8 cellular contexts compared by ENCODE assay signal in the genomic region with DNA sequence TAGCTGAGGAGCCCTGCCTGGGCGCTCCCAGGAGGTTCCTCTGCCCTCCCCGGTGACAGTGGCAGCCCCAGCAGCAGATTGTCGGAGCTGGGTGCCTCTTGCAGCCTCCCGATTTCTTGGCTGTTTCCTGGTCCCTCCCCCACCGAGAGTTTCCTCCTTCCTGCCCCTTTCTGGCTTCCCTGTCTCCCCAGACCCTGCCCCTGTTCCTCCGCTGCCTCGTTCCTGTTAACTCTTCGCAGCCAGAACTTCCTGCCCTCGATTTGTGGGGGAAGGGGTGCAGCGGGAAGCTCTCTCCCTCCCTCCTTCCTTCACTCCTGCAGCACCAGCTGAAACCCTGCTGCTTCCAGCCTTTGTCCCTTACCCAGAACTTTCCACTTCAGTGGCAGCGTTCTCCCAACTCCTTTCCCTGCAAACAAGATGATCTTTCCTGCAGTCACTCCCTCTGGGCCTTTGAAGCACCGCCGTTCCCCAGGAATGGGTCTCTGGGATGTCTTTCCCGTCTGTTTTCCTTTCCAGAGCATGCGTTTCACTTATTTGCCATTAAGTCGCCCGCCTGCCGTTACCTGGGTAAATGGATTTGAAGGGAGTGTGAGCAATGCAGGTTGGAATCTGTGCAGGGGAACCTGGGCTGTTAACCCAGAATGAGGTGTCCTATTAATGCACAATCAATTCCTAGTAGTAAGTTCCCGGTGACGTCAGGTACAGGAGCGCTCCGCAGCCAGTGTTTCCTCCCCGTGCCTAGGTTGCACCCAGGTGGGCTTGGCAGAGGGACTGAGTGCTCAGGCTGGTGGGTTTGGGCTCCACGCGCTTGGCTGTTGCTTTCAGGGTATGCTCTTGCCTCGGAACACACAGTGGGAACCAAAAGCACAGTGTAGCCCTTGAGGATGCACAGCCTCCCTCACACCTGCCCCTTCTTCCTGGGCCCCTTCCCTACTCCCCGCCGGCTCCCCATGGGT. TPM values are rescaled to one million over a fixed set of nuclear protein-coding genes. Genes with fewer than 3 reads are reported as not detected.
DNase-seq lines count a peak whose midpoint lies in the region; ATAC-seq lines count a peak whose summit lies in the region.

No MANE protein-coding gene starts in this region.

- CTCF ChIA-PET in activated naive CD4-positive, alpha-beta T cell treated with anti-CD3 and anti-CD28 coated beads for 36 hours (lab: Charles Lee) = interaction anchor here (0.8 to 4.1 kb wide), 9 partner anchors 7 to 81 kb away, joined by 3 to 25 read pairs (median 8); a partner anchor contains a TSS

- peak overlapping the region; percentile 99 for H3K27ac Mint-ChIP-seq in activated naive CD4-positive, alpha-beta T cell treated with anti-CD3 and anti-CD28 coated beads for 36 hours
- peak overlapping the region; percentile 97 for H3K27ac Mint-ChIP-seq in activated T-helper 2 cell treated with anti-CD3 and anti-CD28 coated beads, Interferon-gamma antibody, Interleukin-2, Interleukin-4, amounts not matched to agents 10 μg/mL and 5 μg/mL and 100 μg/mL, durations not matched to agents 14 hours and 24 hours and 36 hours

- intact Hi-C loops in activated naive CD4-positive, alpha-beta T cell treated with anti-CD3 and anti-CD28 coated beads for 36 hours (cut with micrococcal nuclease) = no loop called here
- intact Hi-C loops in activated T-helper 2 cell treated with anti-CD3 and anti-CD28 coated beads, Interferon-gamma antibody, Interleukin-2, Interleukin-4, amounts not matched to agents 10 μg/mL and 5 μg/mL and 100 μg/mL, durations not matched to agents 14 hours and 24 hours and 36 hours (cut with micrococcal nuclease) = loop anchor here (5.0 kb wide), 2 partner anchors 132 to 237 kb away; a partner anchor contains a TSS
- intact Hi-C loops in left ventricle myocardium superior (cut with micrococcal nuclease) (no loop called here), sciatic nerve (cut with DNase I) (no loop called here)

- no peaks in the 10 kb centered on the region for H3K9me3 Mint-ChIP-seq in activated naive CD4-positive, alpha-beta T cell treated with anti-CD3 and anti-CD28 coated beads for 36 hours
- no peaks in the 10 kb centered on the region for H3K9me3 Mint-ChIP-seq in activated T-helper 2 cell treated with anti-CD3 and anti-CD28 coated beads, Interferon-gamma antibody, Interleukin-2, Interleukin-4, amounts not matched to agents 10 μg/mL and 5 μg/mL and 100 μg/mL, durations not matched to agents 14 hours and 24 hours and 36 hours

- peak; percentile 18 for ATAC-seq in left ventricle myocardium superior
- peak; percentile 32 for ATAC-seq in sciatic nerve
- no peak for ATAC-seq in GM21360 (IDR thresholded peaks at IDR 0.05; ENCODE audit: unreplicated experiment)
- no peak for ATAC-seq in HG03432 (IDR thresholded peaks at IDR 0.05; ENCODE audit: unreplicated experiment)

- peaks cover 63% of the 10 kb centered on the region for H3K36me3 Mint-ChIP-seq in activated naive CD4-positive, alpha-beta T cell treated with anti-CD3 and anti-CD28 coated beads for 36 hours (ENCODE audit: low read depth)
- H3K36me3 Mint-ChIP-seq in activated T-helper 2 cell treated with anti-CD3 and anti-CD28 coated beads, Interferon-gamma antibody, Interleukin-2, Interleukin-4, amounts not matched to agents 10 μg/mL and 5 μg/mL and 100 μg/mL, durations not matched to agents 14 hours and 24 hours and 36 hours (ENCODE audit: low read depth) = peaks cover 72% of the 10 kb centered on the region

- H3K27me3 Mint-ChIP-seq in activated naive CD4-positive, alpha-beta T cell treated with anti-CD3 and anti-CD28 coated beads for 36 hours (ENCODE audit: low read depth) = no peaks in the 10 kb centered on the region
- no peaks in the 10 kb centered on the region for H3K27me3 Mint-ChIP-seq in activated T-helper 2 cell treated with anti-CD3 and anti-CD28 coated beads, Interferon-gamma antibody, Interleukin-2, Interleukin-4, amounts not matched to agents 10 μg/mL and 5 μg/mL and 100 μg/mL, durations not matched to agents 14 hours and 24 hours and 36 hours (ENCODE audit: low read depth)

- peak overlapping the region; percentile 86 for H3K4me3 Mint-ChIP-seq in activated naive CD4-positive, alpha-beta T cell treated with anti-CD3 and anti-CD28 coated beads for 36 hours
- peak overlapping the region; percentile 94 for H3K4me3 Mint-ChIP-seq in activated T-helper 2 cell treated with anti-CD3 and anti-CD28 coated beads, Interferon-gamma antibody, Interleukin-2, Interleukin-4, amounts not matched to agents 10 μg/mL and 5 μg/mL and 100 μg/mL, durations not matched to agents 14 hours and 24 hours and 36 hours (ENCODE audit: low read depth)

- H3K4me1 Mint-ChIP-seq in activated naive CD4-positive, alpha-beta T cell treated with anti-CD3 and anti-CD28 coated beads for 36 hours (ENCODE audit: low read depth) = peaks cover 77% of the 10 kb centered on the region
- peaks cover 59% of the 10 kb centered on the region for H3K4me1 Mint-ChIP-seq in activated T-helper 2 cell treated with anti-CD3 and anti-CD28 coated beads, Interferon-gamma antibody, Interleukin-2, Interleukin-4, amounts not matched to agents 10 μg/mL and 5 μg/mL and 100 μg/mL, durations not matched to agents 14 hours and 24 hours and 36 hours (ENCODE audit: low read depth)

- DNase-seq in activated naive CD4-positive, alpha-beta T cell treated with anti-CD3 and anti-CD28 coated beads for 36 hours = peak; percentile 51
- no peak for DNase-seq in activated naive CD4-positive, alpha-beta T cell treated with Interleukin-2 at 50 U/mL for 16 hours
- DNase-seq in activated T-helper 2 cell treated with anti-CD3 and anti-CD28 coated beads, Interferon-gamma antibody, Interleukin-2, Interleukin-4, amounts not matched to agents 10 μg/mL and 5 μg/mL and 100 μg/mL, durations not matched to agents 14 hours and 24 hours and 36 hours (ENCODE audit: low spot score) = peak; percentile 26
- peak; percentile 62 for DNase-seq in left ventricle myocardium superior
- peak; percentile 72 for DNase-seq in sciatic nerve (ENCODE audit: low spot score)
- no peak for DNase-seq in NCI-H345 treated with DMSO at 0.1 percent for 48 hours (lab: John Stamatoyannopoulos, UW; ENCODE audit: unreplicated experiment)

RNA-seq across cellular contexts. Expression of a gene that starts 4.3 kb away (rescaled TPM):
- 100 to 1,000 TPM; 293 to 295 TPM for total RNA-seq in activated naive CD4-positive, alpha-beta T cell treated with anti-CD3 and anti-CD28 coated beads for 36 hours
- total RNA-seq in activated T-helper 2 cell treated with anti-CD3 and anti-CD28 coated beads, Interferon-gamma antibody, Interleukin-2, Interleukin-4, amounts not matched to agents 10 μg/mL and 5 μg/mL and 100 μg/mL, durations not matched to agents 14 hours and 24 hours and 36 hours = 282 and 287 TPM in 2 replicates
- total RNA-seq in left ventricle myocardium superior (56.8 TPM), sciatic nerve (61.7 TPM)

RNA-seq across cellular contexts. Expression of a gene that starts 18.6 kb away (rescaled TPM):
- total RNA-seq in activated naive CD4-positive, alpha-beta T cell treated with anti-CD3 and anti-CD28 coated beads for 36 hours = 10 to 100 TPM; 56.2 to 61.9 TPM
- total RNA-seq in activated T-helper 2 cell treated with anti-CD3 and anti-CD28 coated beads, Interferon-gamma antibody, Interleukin-2, Interleukin-4, amounts not matched to agents 10 μg/mL and 5 μg/mL and 100 μg/mL, durations not matched to agents 14 hours and 24 hours and 36 hours = 119 and 135 TPM in 2 replicates
- total RNA-seq in left ventricle myocardium superior = 13.1 TPM
- 69.7 TPM for total RNA-seq in sciatic nerve

RNA-seq across cellular contexts. Expression of a gene that starts 32.8 kb away (rescaled TPM):
- 1 to 10 TPM; 4.1 to 5.4 TPM for total RNA-seq in activated naive CD4-positive, alpha-beta T cell treated with anti-CD3 and anti-CD28 coated beads for 36 hours
- total RNA-seq in activated T-helper 2 cell treated with anti-CD3 and anti-CD28 coated beads, Interferon-gamma antibody, Interleukin-2, Interleukin-4, amounts not matched to agents 10 μg/mL and 5 μg/mL and 100 μg/mL, durations not matched to agents 14 hours and 24 hours and 36 hours = 12.1 and 16.2 TPM in 2 replicates
- total RNA-seq in left ventricle myocardium superior (18.7 TPM), sciatic nerve (40.7 TPM)

Comparison
In these comparisons a context has a peak if more than half of its experiments do, and no peak if none do; other contexts are left out.
1. DNase-seq: peak in activated naive CD4-positive, alpha-beta T cell treated with anti-CD3 and anti-CD28 coated beads for 36 hours (single experiment), activated T-helper 2 cell treated with anti-CD3 and anti-CD28 coated beads, Interferon-gamma antibody, Interleukin-2, Interleukin-4, amounts not matched to agents 10 μg/mL and 5 μg/mL and 100 μg/mL, durations not matched to agents 14 hours and 24 hours and 36 hours (single experiment), left ventricle myocardium superior (single experiment) and sciatic nerve (single experiment); none in activated naive CD4-positive, alpha-beta T cell treated with Interleukin-2 at 50 U/mL for 16 hours (single experiment) and NCI-H345 treated with DMSO at 0.1 percent for 48 hours (single experiment).
2. ATAC-seq: peak in left ventricle myocardium superior (single experiment) and sciatic nerve (single experiment); none in GM21360 (single experiment) and HG03432 (single experiment).